In genomic region chr6:43456737-43457126, GRCh38 we compare ENCODE assay signal across 15 cellular contexts. TPM values are rescaled to one million over a fixed set of nuclear protein-coding genes. Genes with fewer than 3 reads are reported as not detected.
A peak's percentile ranks its signal among the peaks of the same experiment; 100 is the strongest.
DNase-seq lines count a peak whose midpoint lies in the region; ATAC-seq and TF ChIP-seq lines count a peak whose summit lies in the region.
"Had no signal": no experiment of that assay in that cellular context is flagged by ENCODE, and none has a peak within 500 bp of the region (broad histone marks: within the 10 kb centered on the region; RNA-seq: fewer than 3 reads in every experiment).

No MANE protein-coding gene starts in this region.

- no peaks in the 10 kb centered on the region for H3K9me3 ChIP-seq in tibial artery

- no peak overlapping the region for H3K27ac Mint-ChIP-seq in T-helper 2 cell treated with Interferon-gamma antibody and Interleukin-4, amounts not matched to agents 5 μg/mL and 100 μg/mL, for 36 hours
- no peak overlapping the region for H3K27ac Mint-ChIP-seq in natural killer cell

- H3K27me3 ChIP-seq in tibial artery, result peaks cover 0 to 47% of the 10 kb centered on the region in 2 donors

- no peaks in the 10 kb centered on the region for H3K9me3 Mint-ChIP-seq in T-helper 2 cell treated with Interferon-gamma antibody and Interleukin-4, amounts not matched to agents 5 μg/mL and 100 μg/mL, for 36 hours
- H3K9me3 Mint-ChIP-seq in natural killer cell, result no peaks in the 10 kb centered on the region

- DNase-seq in NCI-H1417 (lab: John Stamatoyannopoulos, UW), result peak in 2 of 3 experiments; percentile 18 to 60
- DNase-seq in NCI-H1417 treated with DMSO at 0.1 percent for 48 hours (lab: John Stamatoyannopoulos, UW), result no peak
- DNase-seq in DMS79 treated with DMSO at 0.1 percent for 48 hours (lab: John Stamatoyannopoulos, UW), result peak; percentile 67
- no peak for DNase-seq in T-helper 2 cell treated with Interferon-gamma antibody and Interleukin-4, amounts not matched to agents 5 μg/mL and 100 μg/mL, for 36 hours (ENCODE audit: low spot score)
- no peak for DNase-seq in natural killer cell
- no peak for DNase-seq in tibial artery
- DNase-seq: activated naive CD4-positive, alpha-beta T cell; cerebellar nuclear complex; KG1; NCI-H2029 treated with DMSO at 0.1 percent for 48 hours had no signal

- no peak overlapping the region for H3K27ac ChIP-seq in tibial artery
- H3K27ac ChIP-seq: parathyroid adenoma had no signal

- ATAC-seq in natural killer cell, result no peak
- ATAC-seq in HG03520 (IDR thresholded peaks at IDR 0.05; ENCODE audit: unreplicated experiment), result no peak
- ATAC-seq in GM21515 (IDR thresholded peaks at IDR 0.05; ENCODE audit: unreplicated experiment), result no peak

- H3K4me3 ChIP-seq in tibial artery, result no peak overlapping the region
- H3K4me3 ChIP-seq: lung had no signal

- no peak for TF ChIP-seq CTCF in natural killer cell (IDR thresholded peaks at IDR 0.05)
- TF ChIP-seq CTCF in tibial artery (IDR thresholded peaks at IDR 0.05), result no peak

- peaks cover 0 to 21% (median 14%) of the 10 kb centered on the region in 4 donors for H3K4me1 ChIP-seq in tibial artery

- peak overlapping the region; percentile 57 for H3K4me3 Mint-ChIP-seq in T-helper 2 cell treated with Interferon-gamma antibody and Interleukin-4, amounts not matched to agents 5 μg/mL and 100 μg/mL, for 36 hours
- peak overlapping the region; percentile 74 for H3K4me3 Mint-ChIP-seq in natural killer cell

- intact Hi-C loops in natural killer cell (cut with micrococcal nuclease) (no loop called here), tibial artery (cut with DNase I; ENCODE audit: low total_unique reads) (no loop called here)

- peaks cover 10% of the 10 kb centered on the region for H3K4me1 Mint-ChIP-seq in T-helper 2 cell treated with Interferon-gamma antibody and Interleukin-4, amounts not matched to agents 5 μg/mL and 100 μg/mL, for 36 hours (ENCODE audit: low read depth)
- peaks cover 16 to 25% of the 10 kb centered on the region in 2 donors for H3K4me1 Mint-ChIP-seq in natural killer cell

- peaks cover 32% of the 10 kb centered on the region for H3K27me3 Mint-ChIP-seq in T-helper 2 cell treated with Interferon-gamma antibody and Interleukin-4, amounts not matched to agents 5 μg/mL and 100 μg/mL, for 36 hours (ENCODE audit: low read depth)
- peaks cover 7 to 8% of the 10 kb centered on the region in 2 donors for H3K27me3 Mint-ChIP-seq in natural killer cell (ENCODE audit: low read depth in 2 of 2)

- H3K36me3 Mint-ChIP-seq in T-helper 2 cell treated with Interferon-gamma antibody and Interleukin-4, amounts not matched to agents 5 μg/mL and 100 μg/mL, for 36 hours (ENCODE audit: low read depth), result peaks cover 8% of the 10 kb centered on the region
- no peaks in the 10 kb centered on the region for H3K36me3 Mint-ChIP-seq in natural killer cell

- peaks cover 0 to 5% (median 0%) of the 10 kb centered on the region in 3 donors for H3K36me3 ChIP-seq in tibial artery

RNA-seq across cellular contexts. Expression of gene DLK2, which starts 1.4 kb away (rescaled TPM):
- not detected for total RNA-seq in natural killer cell

RNA-seq across cellular contexts. Expression of gene TJAP1, which starts 20.6 kb away (rescaled TPM):
- 10 to 100 TPM; 26.7 to 33.8 (median 29.9) TPM for total RNA-seq in natural killer cell

RNA-seq across cellular contexts. Expression of gene ABCC10, which starts 29.4 kb away (rescaled TPM):
- 10 to 100 TPM; 74.6 to 90.5 (median 81.9) TPM for total RNA-seq in natural killer cell

RNA-seq across cellular contexts. Expression of gene LRRC73, which starts 53.4 kb away (rescaled TPM):
- under 1 TPM; 0.24 to 0.68 (median 0.45) TPM for total RNA-seq in natural killer cell
- total RNA-seq: urinary bladder had no signal

RNA-seq across cellular contexts. Expression of gene YIPF3, which starts 60.0 kb away (rescaled TPM):
- 10 to 100 TPM; 59.3 to 78.4 (median 70.0) TPM for total RNA-seq in natural killer cell

Comparison
In these comparisons a context has a peak if more than half of its experiments do, and no peak if none do; other contexts are left out.
1. DNase-seq: peak in NCI-H1417 (2 of 3) and DMS79 treated with DMSO at 0.1 percent for 48 hours (single experiment); none in NCI-H1417 treated with DMSO at 0.1 percent for 48 hours (single experiment), T-helper 2 cell treated with Interferon-gamma antibody and Interleukin-4, amounts not matched to agents 5 μg/mL and 100 μg/mL, for 36 hours (single experiment), natural killer cell (single experiment) and tibial artery (0 of 2).